In the genomic region with DNA sequence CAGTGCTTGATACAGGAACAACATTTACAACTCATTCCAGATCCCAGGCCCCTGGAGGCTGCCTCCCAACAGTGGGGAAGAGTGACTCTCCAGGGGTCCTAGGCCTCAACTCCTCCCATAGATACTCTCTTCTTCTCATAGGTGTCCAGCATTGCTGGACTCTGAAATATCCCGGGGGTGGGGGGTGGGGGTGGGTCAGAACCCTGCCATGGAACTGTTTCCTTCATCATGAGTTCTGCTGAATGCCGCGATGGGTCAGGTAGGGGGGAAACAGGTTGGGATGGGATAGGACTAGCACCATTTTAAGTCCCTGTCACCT, we compare ENCODE assay signal across 11 cellular contexts. TPM values are rescaled to one million over a fixed set of nuclear protein-coding genes. Genes with fewer than 3 reads are reported as not detected.
DNase-seq lines count a peak whose midpoint lies in the region; ATAC-seq and TF ChIP-seq lines count a peak whose summit lies in the region.
"Had no signal": no experiment of that assay in that cellular context is flagged by ENCODE, and none has a peak within 500 bp of the region (broad histone marks: within the 10 kb centered on the region; RNA-seq: fewer than 3 reads in every experiment).

No MANE protein-coding gene starts in this region.

- no peak for TF ChIP-seq CTCF in OCI-LY1 (IDR thresholded peaks at IDR 0.05; ENCODE audit: low read length)
- no peak for TF ChIP-seq CTCF in coronary artery (IDR thresholded peaks at IDR 0.05)
- TF ChIP-seq CTCF in psoas muscle (IDR thresholded peaks at IDR 0.05): no peak

- peak overlapping the region; percentile 53; the same call in 1 of the 2 replicates for H3K9ac ChIP-seq in OCI-LY1 (ENCODE audit: low read length)
- H3K9ac ChIP-seq: SK-N-SH had no signal

- peaks cover 26% of the 10 kb centered on the region for H3K79me2 ChIP-seq in OCI-LY1 (ENCODE audit: insufficient read depth, low read length)

- peaks cover 40 to 80% (median 55%) of the 10 kb centered on the region in 4 donors for H3K4me1 Mint-ChIP-seq in CD4-positive, alpha-beta memory T cell
- H3K4me1 Mint-ChIP-seq in stimulated activated memory B cell treated with anti-CD40 and anti-IgM and Interleukin-4, amounts not matched to agents 10 μg/mL and 1 μg/mL and 100 μg/mL, for 72 hours: peaks cover 79% of the 10 kb centered on the region

- no peak overlapping the region for H2AFZ ChIP-seq in OCI-LY1 (ENCODE audit: low read length)

- no peaks in the 10 kb centered on the region for H3K27me3 ChIP-seq in CD4-positive, alpha-beta memory T cell (ENCODE audit: insufficient read depth, low read length)
- H3K27me3 ChIP-seq in OCI-LY1 (ENCODE audit: insufficient read depth, low read length) (no peaks in the 10 kb centered on the region), psoas muscle (ENCODE audit: insufficient read depth in 3 of 3, low read length in 2 of 3) (no peaks in the 10 kb centered on the region)
- H3K27me3 ChIP-seq: ascending aorta had no signal

- H3K27ac Mint-ChIP-seq in CD4-positive, alpha-beta memory T cell: peak overlapping the region; percentile 91 to 98 (median 93)
- H3K27ac Mint-ChIP-seq in stimulated activated memory B cell treated with anti-CD40 and anti-IgM and Interleukin-4, amounts not matched to agents 10 μg/mL and 1 μg/mL and 100 μg/mL, for 72 hours: no peak overlapping the region

- peak overlapping the region; percentile 76 to 97 for H3K4me3 ChIP-seq in CD4-positive, alpha-beta memory T cell (ENCODE audit: low read length in 2 of 2)
- peak overlapping the region; percentile 89 for H3K4me3 ChIP-seq in OCI-LY1 (ENCODE audit: low read depth, low read length, poor library complexity, severe bottlenecking)
- H3K4me3 ChIP-seq in coronary artery: peak overlapping the region; percentile 23
- peak overlapping the region; percentile 97 for H3K4me3 ChIP-seq in psoas muscle

- DNase-seq in CD4-positive, alpha-beta memory T cell: no peak
- DNase-seq in coronary artery (ENCODE audit: low spot score) (no peak), psoas muscle (no peak), NCI-H524 (lab: John Stamatoyannopoulos, UW) (no peak), KG1 (lab: John Stamatoyannopoulos, UW) (no peak)
- DNase-seq: KBM-7, NCI-H187 treated with DMSO at 0.1 percent for 48 hours, SK-N-SH had no signal

- H3K36me3 Mint-ChIP-seq in CD4-positive, alpha-beta memory T cell: peaks cover 50 to 58% of the 10 kb centered on the region in 2 donors
- H3K36me3 Mint-ChIP-seq in stimulated activated memory B cell treated with anti-CD40 and anti-IgM and Interleukin-4, amounts not matched to agents 10 μg/mL and 1 μg/mL and 100 μg/mL, for 72 hours: peaks cover 38% of the 10 kb centered on the region

- H3F3A ChIP-seq in OCI-LY1 (ENCODE audit: insufficient read depth, low read length): peaks cover 32% of the 10 kb centered on the region

- POLR2A ChIA-PET in CD4-positive, alpha-beta memory T cell (lab: Charles Lee; ENCODE audit: partially characterized antibody): interaction anchor here (2.0 to 13.4 kb wide), 6 partner anchors 8 to 150 kb away, joined by 10 to 394 read pairs (median 68); no protein-coding TSS in a partner anchor

- H3K36me3 ChIP-seq in CD4-positive, alpha-beta memory T cell (ENCODE audit: insufficient read depth, low read length): peaks cover 43% of the 10 kb centered on the region
- H3K36me3 ChIP-seq in OCI-LY1 (ENCODE audit: insufficient read depth, low read length) (peaks cover 59% of the 10 kb centered on the region), psoas muscle (ENCODE audit: insufficient read depth in 1 of 2, low read depth in 1 of 2) (peaks cover 8 to 36% of the 10 kb centered on the region in 2 donors)

- peak overlapping the region; percentile 82 for H3K4me2 ChIP-seq in OCI-LY1 (ENCODE audit: low read length)
- H3K4me2 ChIP-seq: SK-N-SH had no signal

- 87 to 95% (median 93%) methylated on average over 3 of the region's 3 CpGs for WGBS in psoas muscle, 3 donors

- H3K9me3 ChIP-seq in CD4-positive, alpha-beta memory T cell (ENCODE audit: control insufficient read depth in 1 of 2, low read length in 2 of 2): no peaks in the 10 kb centered on the region
- H3K9me3 ChIP-seq in OCI-LY1 (ENCODE audit: low read length) (no peaks in the 10 kb centered on the region), psoas muscle (no peaks in the 10 kb centered on the region)
- H3K9me3 ChIP-seq: ascending aorta, SK-N-SH had no signal

- H3K4me3 Mint-ChIP-seq in CD4-positive, alpha-beta memory T cell: peak overlapping the region; percentile 90 to 99 (median 94)
- H3K4me3 Mint-ChIP-seq in stimulated activated memory B cell treated with anti-CD40 and anti-IgM and Interleukin-4, amounts not matched to agents 10 μg/mL and 1 μg/mL and 100 μg/mL, for 72 hours: no peak overlapping the region

- peaks cover 59% of the 10 kb centered on the region for H3K4me1 ChIP-seq in CD4-positive, alpha-beta memory T cell (ENCODE audit: insufficient read depth, low read length)
- H3K4me1 ChIP-seq in OCI-LY1 (ENCODE audit: insufficient read depth, low read length, severe bottlenecking) (peaks cover 44% of the 10 kb centered on the region), psoas muscle (peaks cover 10% of the 10 kb centered on the region)

- no peaks in the 10 kb centered on the region for H3K27me3 Mint-ChIP-seq in CD4-positive, alpha-beta memory T cell
- H3K27me3 Mint-ChIP-seq in stimulated activated memory B cell treated with anti-CD40 and anti-IgM and Interleukin-4, amounts not matched to agents 10 μg/mL and 1 μg/mL and 100 μg/mL, for 72 hours: no peaks in the 10 kb centered on the region

- H3K9me2 ChIP-seq in OCI-LY1 (ENCODE audit: low read depth, low read length): no peaks in the 10 kb centered on the region
- H3K9me2 ChIP-seq: SK-N-SH had no signal

- peaks cover 3% of the 10 kb centered on the region for H4K20me1 ChIP-seq in OCI-LY1 (ENCODE audit: insufficient read depth, low read length)

- ATAC-seq in psoas muscle: no peak
- ATAC-seq in stimulated activated memory B cell treated with anti-CD40 and anti-IgM and Interleukin-4, amounts not matched to agents 10 μg/mL and 1 μg/mL and 100 μg/mL, for 72 hours: no peak

- H3K27ac ChIP-seq in CD4-positive, alpha-beta memory T cell (ENCODE audit: low read depth, low read length): peak overlapping the region; percentile 74
- H3K27ac ChIP-seq in OCI-LY1 (ENCODE audit: low read depth, low read length, poor library complexity, severe bottlenecking): peak overlapping the region; percentile 93
- peak overlapping the region in 1 of 2 donors; percentile 12 for H3K27ac ChIP-seq in coronary artery
- peak overlapping the region; percentile 56 for H3K27ac ChIP-seq in psoas muscle
- H3K27ac ChIP-seq: ascending aorta had no signal

- intact Hi-C loops in CD4-positive, alpha-beta memory T cell (cut with micrococcal nuclease): no loop called here
- intact Hi-C loops in psoas muscle (cut with DNase I): loop anchor here (5.0 to 10.0 kb wide), 2 partner anchors 42 to 409 kb away; no protein-coding TSS in a partner anchor

- CTCF ChIA-PET in CD4-positive, alpha-beta memory T cell (lab: Charles Lee; ENCODE audit: partially characterized antibody): interaction anchor here (1.5 to 21.8 kb wide), 6 partner anchors 8 to 408 kb away, joined by 4 to 627 read pairs (median 165); no protein-coding TSS in a partner anchor

- H3K9me3 Mint-ChIP-seq in CD4-positive, alpha-beta memory T cell: peaks cover 0 to 5% (median 0%) of the 10 kb centered on the region in 8 donors
- no peaks in the 10 kb centered on the region for H3K9me3 Mint-ChIP-seq in stimulated activated memory B cell treated with anti-CD40 and anti-IgM and Interleukin-4, amounts not matched to agents 10 μg/mL and 1 μg/mL and 100 μg/mL, for 72 hours

RNA-seq across cellular contexts. Expression of a gene that starts 4.2 kb away (rescaled TPM):
- total RNA-seq in CD4-positive, alpha-beta memory T cell: 100 to 1,000 TPM; 124 to 125 TPM
- 100 to 1,000 TPM; 268 to 334 TPM for polyA plus RNA-seq in CD4-positive, alpha-beta memory T cell
- total RNA-seq in psoas muscle: 10 to 100 TPM; 18.0 to 45.5 (median 32.8) TPM
- 10 to 100 TPM in 1 of 3 donors, 1 to 10 TPM in 2; 2.8 to 16.5 (median 7.8) TPM for polyA plus RNA-seq in psoas muscle

Comparison
In these comparisons a context has a peak if more than half of its experiments do, and no peak if none do; other contexts are left out.
1. H3K4me3 ChIP-seq: peak in every context shown above with its lines; median percentile 97 in psoas muscle; 89 in OCI-LY1; 86 in CD4-positive, alpha-beta memory T cell; 23 in coronary artery.